Comparison of ENCODE assay signal across 30 cellular contexts in genomic region chr1:67588186-67588865, GRCh38.
DNase-seq lines count a peak whose midpoint lies in the region; ATAC-seq and TF ChIP-seq lines count a peak whose summit lies in the region.
"Had no signal": no experiment of that assay in that cellular context is flagged by ENCODE, and none has a peak within 500 bp of the region (broad histone marks: within the 10 kb centered on the region; RNA-seq: fewer than 3 reads in every experiment).

No MANE protein-coding gene starts in this region.

- no peak for ATAC-seq in heart left ventricle
- no peak for ATAC-seq in naive thymus-derived CD4-positive, alpha-beta T cell
- ATAC-seq: left lung had no signal

- H3K27me3 Mint-ChIP-seq in naive thymus-derived CD4-positive, alpha-beta T cell: peaks cover 0 to 7% (median 0%) of the 10 kb centered on the region in 5 donors
- H3K27me3 Mint-ChIP-seq: stimulated activated naive CD8-positive, alpha-beta T cell treated with anti-CD3 and anti-CD28 coated beads, Interleukin-15, Interleukin-2, amounts not matched to agents 100 ng/mL and 50 ng/mL, for 24 hours had no signal

- H3K4me3 ChIP-seq in right atrium auricular region: no peak overlapping the region
- no peak overlapping the region for H3K4me3 ChIP-seq in heart left ventricle
- no peak overlapping the region for H3K4me3 ChIP-seq in coronary artery
- no peak overlapping the region for H3K4me3 ChIP-seq in ovary
- H3K4me3 ChIP-seq in vagina: no peak overlapping the region
- no peak overlapping the region for H3K4me3 ChIP-seq in naive thymus-derived CD4-positive, alpha-beta T cell (ENCODE audit: low read length)
- H3K4me3 ChIP-seq: hepatocyte, left lung, Peyer's patch, SJCRH30, upper lobe of left lung had no signal

- peaks cover 0 to 3% (median 0%) of the 10 kb centered on the region in 7 donors for H3K4me1 Mint-ChIP-seq in naive thymus-derived CD4-positive, alpha-beta T cell
- H3K4me1 Mint-ChIP-seq: activated CD4-positive, alpha-beta T cell treated with anti-CD3 and anti-CD28 coated beads, Interleukin-2, amount 10 ng/mL, durations not matched to agents 24 days and 14 days; CD8-positive, alpha-beta memory T cell had no signal

- H3K27ac ChIP-seq in right atrium auricular region: peak overlapping the region; percentile 2 to 53
- peak overlapping the region in 3 of 12 donors; percentile 4 to 26 (median 5) for H3K27ac ChIP-seq in heart left ventricle
- H3K27ac ChIP-seq in coronary artery: peak overlapping the region; percentile 80 to 82
- peak overlapping the region; percentile 26 to 63 for H3K27ac ChIP-seq in ovary
- peak overlapping the region; percentile 75 for H3K27ac ChIP-seq in vagina
- H3K27ac ChIP-seq in naive thymus-derived CD4-positive, alpha-beta T cell (ENCODE audit: low read depth, low read length): no peak overlapping the region
- H3K27ac ChIP-seq: hepatocyte, left lung, SJCRH30 had no signal

- no peaks in the 10 kb centered on the region for H3K9me3 ChIP-seq in right atrium auricular region
- no peaks in the 10 kb centered on the region for H3K9me3 ChIP-seq in heart left ventricle
- H3K9me3 ChIP-seq in ovary: no peaks in the 10 kb centered on the region
- no peaks in the 10 kb centered on the region for H3K9me3 ChIP-seq in vagina
- no peaks in the 10 kb centered on the region for H3K9me3 ChIP-seq in naive thymus-derived CD4-positive, alpha-beta T cell (ENCODE audit: control insufficient read depth in 2 of 3, low read length in 3 of 3)
- H3K9me3 ChIP-seq: left lung, Peyer's patch, SJCRH30, upper lobe of left lung had no signal

- 68 to 75% (median 71%) methylated on average over 10 of the region's 10 CpGs for WGBS in heart left ventricle, 4 donors
- WGBS in ovary, 3 donors: 14 to 20% (median 19%) methylated on average over 10 of the region's 10 CpGs

- H3K4me3 Mint-ChIP-seq in naive thymus-derived CD4-positive, alpha-beta T cell: no peak overlapping the region
- H3K4me3 Mint-ChIP-seq: activated CD4-positive, alpha-beta T cell treated with anti-CD3 and anti-CD28 coated beads, Interleukin-2, amount 10 ng/mL, durations not matched to agents 24 days and 14 days; activated naive CD4-positive, alpha-beta T cell treated with anti-CD3 and anti-CD28 coated beads for 36 hours; CD8-positive, alpha-beta memory T cell; neural crest cell; stimulated activated naive CD8-positive, alpha-beta T cell treated with anti-CD3 and anti-CD28 coated beads, Interleukin-15, Interleukin-2, amounts not matched to agents 100 ng/mL and 50 ng/mL, for 24 hours; T-helper 1 cell treated with Interleukin-12 subunit alpha and Interleukin-12 subunit beta and Interleukin-4 antibody, amounts not matched to agents 30 μg/mL and 1 μg/mL, for 36 hours had no signal

- TF ChIP-seq POLR2A in heart left ventricle (IDR thresholded peaks at IDR 0.05) (no peak), ovary (IDR thresholded peaks at IDR 0.05) (no peak), vagina (IDR thresholded peaks at IDR 0.05) (no peak)

- CTCF ChIA-PET in naive thymus-derived CD4-positive, alpha-beta T cell (lab: Charles Lee): no interaction called here

- TF ChIP-seq CTCF in right atrium auricular region (IDR thresholded peaks at IDR 0.05): no peak
- TF ChIP-seq CTCF in heart left ventricle (IDR thresholded peaks at IDR 0.05): no peak
- no peak for TF ChIP-seq CTCF in coronary artery (IDR thresholded peaks at IDR 0.05)
- TF ChIP-seq CTCF in ovary (IDR thresholded peaks at IDR 0.05): no peak
- no peak for TF ChIP-seq CTCF in vagina (IDR thresholded peaks at IDR 0.05)

- H3K36me3 Mint-ChIP-seq in naive thymus-derived CD4-positive, alpha-beta T cell: peaks cover 0 to 4% (median 0%) of the 10 kb centered on the region in 5 donors
- H3K36me3 Mint-ChIP-seq: CD8-positive, alpha-beta memory T cell had no signal

- H3K27ac Mint-ChIP-seq in naive thymus-derived CD4-positive, alpha-beta T cell: no peak overlapping the region
- H3K27ac Mint-ChIP-seq: activated CD4-positive, alpha-beta T cell treated with anti-CD3 and anti-CD28 coated beads, Interleukin-2, amount 10 ng/mL, durations not matched to agents 24 days and 14 days; activated naive CD4-positive, alpha-beta T cell treated with anti-CD3 and anti-CD28 coated beads for 36 hours; CD8-positive, alpha-beta memory T cell; stimulated activated naive CD8-positive, alpha-beta T cell treated with anti-CD3 and anti-CD28 coated beads, Interleukin-15, Interleukin-2, amounts not matched to agents 100 ng/mL and 50 ng/mL, for 24 hours; T-helper 1 cell treated with Interleukin-12 subunit alpha and Interleukin-12 subunit beta and Interleukin-4 antibody, amounts not matched to agents 30 μg/mL and 1 μg/mL, for 36 hours had no signal

- H3K4me1 ChIP-seq in right atrium auricular region (peaks cover 0 to 35% of the 10 kb centered on the region in 2 donors), heart left ventricle (peaks cover 0 to 64% (median 27%) of the 10 kb centered on the region in 12 donors), ovary (ENCODE audit: insufficient read depth) (peaks cover 37% of the 10 kb centered on the region), vagina (peaks cover 24% of the 10 kb centered on the region)
- no peaks in the 10 kb centered on the region for H3K4me1 ChIP-seq in naive thymus-derived CD4-positive, alpha-beta T cell (ENCODE audit: control insufficient read depth in 2 of 2, insufficient read depth in 2 of 2, low read length in 2 of 2)

- TF ChIP-seq EP300 in ovary (IDR thresholded peaks at IDR 0.05): no peak

- DNase-seq in right atrium auricular region (ENCODE audit: low spot score) (no peak), heart left ventricle (no peak), coronary artery (ENCODE audit: low spot score) (no peak), ovary (no peak), vagina (ENCODE audit: extremely low spot score in 2 of 2) (no peak), nucleus accumbens (lab: John Stamatoyannopoulos, UW) (no peak)
- DNase-seq in naive thymus-derived CD4-positive, alpha-beta T cell: no peak
- DNase-seq in stimulated activated CD4-positive, alpha-beta T cell treated with anti-CD3 and anti-CD28 coated beads, Interleukin-4, amount 100 ng/mL, for 24 hours: no peak
- DNase-seq: activated CD4-positive, alpha-beta T cell treated with anti-CD3 and anti-CD28 coated beads, Interleukin-2, amount 10 ng/mL, durations not matched to agents 24 days and 14 days; activated naive CD4-positive, alpha-beta T cell treated with anti-CD3 and anti-CD28 coated beads for 36 hours; activated T-cell treated with anti-CD3 and anti-CD28 coated beads, Interleukin-2, amount 50 U/mL, for 48 hours; AML-193; amygdala; caudate nucleus; CD8-positive, alpha-beta memory T cell; dermis blood vessel endothelial cell; GOT3; left lung; MM.1S; NCI-H1417 treated with DMSO at 0.1 percent for 48 hours; NCI-H2107; Peyer's patch; posterior cingulate gyrus; stimulated activated CD4-positive, alpha-beta T cell treated with anti-CD3 and anti-CD28 coated beads, Interleukin-15, amount 100 ng/mL, for 24 hours; upper lobe of left lung had no signal

- intact Hi-C loops in heart left ventricle (cut with DNase I) (loop anchor here in 1 of 10 donors (2.0 kb wide), 1 partner anchor 96 kb away; the partner anchor contains the start of gene GADD45A), ovary (cut with DNase I) (no loop called here), vagina (cut with DNase I) (no loop called here)
- intact Hi-C loops in naive thymus-derived CD4-positive, alpha-beta T cell (cut with micrococcal nuclease): no loop called here

- H3K36me3 ChIP-seq in right atrium auricular region: no peaks in the 10 kb centered on the region
- H3K36me3 ChIP-seq in heart left ventricle: no peaks in the 10 kb centered on the region
- no peaks in the 10 kb centered on the region for H3K36me3 ChIP-seq in ovary
- no peaks in the 10 kb centered on the region for H3K36me3 ChIP-seq in vagina
- no peaks in the 10 kb centered on the region for H3K36me3 ChIP-seq in naive thymus-derived CD4-positive, alpha-beta T cell (ENCODE audit: control insufficient read depth in 2 of 3, insufficient read depth in 3 of 3, low read length in 3 of 3)
- H3K36me3 ChIP-seq: left lung, Peyer's patch, SJCRH30, upper lobe of left lung had no signal

- peaks cover 0 to 10% (median 0%) of the 10 kb centered on the region in 11 donors for H3K9me3 Mint-ChIP-seq in naive thymus-derived CD4-positive, alpha-beta T cell
- H3K9me3 Mint-ChIP-seq: activated CD4-positive, alpha-beta T cell treated with anti-CD3 and anti-CD28 coated beads, Interleukin-2, amount 10 ng/mL, durations not matched to agents 24 days and 14 days; activated naive CD4-positive, alpha-beta T cell treated with anti-CD3 and anti-CD28 coated beads for 36 hours; CD8-positive, alpha-beta memory T cell; neural crest cell; stimulated activated naive CD8-positive, alpha-beta T cell treated with anti-CD3 and anti-CD28 coated beads, Interleukin-15, Interleukin-2, amounts not matched to agents 100 ng/mL and 50 ng/mL, for 24 hours; T-helper 1 cell treated with Interleukin-12 subunit alpha and Interleukin-12 subunit beta and Interleukin-4 antibody, amounts not matched to agents 30 μg/mL and 1 μg/mL, for 36 hours had no signal

- POLR2A ChIA-PET in naive thymus-derived CD4-positive, alpha-beta T cell (lab: Charles Lee): no interaction called here

- no peaks in the 10 kb centered on the region for H3K27me3 ChIP-seq in right atrium auricular region
- no peaks in the 10 kb centered on the region for H3K27me3 ChIP-seq in heart left ventricle
- H3K27me3 ChIP-seq in ovary: no peaks in the 10 kb centered on the region
- no peaks in the 10 kb centered on the region for H3K27me3 ChIP-seq in vagina
- no peaks in the 10 kb centered on the region for H3K27me3 ChIP-seq in naive thymus-derived CD4-positive, alpha-beta T cell (ENCODE audit: control insufficient read depth in 2 of 2, insufficient read depth in 2 of 2, low read length in 2 of 2)
- H3K27me3 ChIP-seq: hepatocyte, left lung, Peyer's patch, SJCRH30, upper lobe of left lung had no signal
